Comparison of ENCODE assay signal across 34 cellular contexts in genomic region chr6:157798851-157799250, GRCh38. TPM values are rescaled to one million over a fixed set of nuclear protein-coding genes. Genes with fewer than 3 reads are reported as not detected.
A peak's percentile ranks its signal among the peaks of the same experiment; 100 is the strongest.
DNase-seq lines count a peak whose midpoint lies in the region; ATAC-seq, FAIRE-seq and TF ChIP-seq lines count a peak whose summit lies in the region.
"Had no signal": no experiment of that assay in that cellular context is flagged by ENCODE, and none has a peak within 500 bp of the region (broad histone marks: within the 10 kb centered on the region; RNA-seq: fewer than 3 reads in every experiment).

No MANE protein-coding gene starts in this region.

- H3K4me3 ChIP-seq in CD4-positive, CD25-positive, alpha-beta regulatory T cell (ENCODE audit: low read depth, low read length): no peak overlapping the region
- H3K4me3 ChIP-seq in GM12878: no peak overlapping the region
- no peak overlapping the region for H3K4me3 ChIP-seq in ovary
- H3K4me3 ChIP-seq in prostate gland: no peak overlapping the region
- H3K4me3 ChIP-seq: colonic mucosa, left ventricle myocardium inferior, MG63, psoas muscle, sigmoid colon, suprapubic skin had no signal

- H3K9me3 ChIP-seq in CD4-positive, CD25-positive, alpha-beta regulatory T cell (ENCODE audit: control insufficient read depth in 2 of 2, low read length in 2 of 2): no peaks in the 10 kb centered on the region
- H3K9me3 ChIP-seq in GM12878 (replicated peaks; ENCODE audit: control insufficient read depth, insufficient read depth, low read length) (no peaks in the 10 kb centered on the region; the same call in 1 of the 3 replicates), ovary (no peaks in the 10 kb centered on the region), prostate gland (no peaks in the 10 kb centered on the region)
- H3K9me3 ChIP-seq: colonic mucosa, left ventricle myocardium inferior, MG63, psoas muscle, sigmoid colon, suprapubic skin had no signal

- peaks cover 30% of the 10 kb centered on the region for H3K4me1 Mint-ChIP-seq in activated CD4-positive, alpha-beta T cell treated with anti-CD3 and anti-CD28 coated beads, Interleukin-2, amount 10 ng/mL, durations not matched to agents 24 days and 14 days
- peaks cover 7 to 15% (median 9%) of the 10 kb centered on the region in 4 donors for H3K4me1 Mint-ChIP-seq in CD4-positive, CD25-positive, alpha-beta regulatory T cell

- RAD21 ChIA-PET in GM12878 (lab: Charles Lee; ENCODE audit: unreplicated experiment): no interaction called here

- H3K36me3 Mint-ChIP-seq in activated CD4-positive, alpha-beta T cell treated with anti-CD3 and anti-CD28 coated beads, Interleukin-2, amount 10 ng/mL, durations not matched to agents 24 days and 14 days (ENCODE audit: low read depth): peaks cover 2% of the 10 kb centered on the region
- no peaks in the 10 kb centered on the region for H3K36me3 Mint-ChIP-seq in CD4-positive, CD25-positive, alpha-beta regulatory T cell

- no peaks in the 10 kb centered on the region for H3K79me2 ChIP-seq in GM12878 (ENCODE audit: control insufficient read depth, insufficient read depth, low read length)

- peaks cover 7% of the 10 kb centered on the region for H3K4me1 ChIP-seq in CD4-positive, CD25-positive, alpha-beta regulatory T cell (ENCODE audit: control insufficient read depth, insufficient read depth, low read length, poor library complexity, severe bottlenecking)
- H3K4me1 ChIP-seq in GM12878 (ENCODE audit: control insufficient read depth, insufficient read depth, low read length) (peaks cover 23% of the 10 kb centered on the region), ovary (ENCODE audit: insufficient read depth) (no peaks in the 10 kb centered on the region), prostate gland (replicated peaks) (no peaks in the 10 kb centered on the region)
- H3K4me1 ChIP-seq: colonic mucosa, left ventricle myocardium inferior, psoas muscle, sigmoid colon, suprapubic skin had no signal

- peaks cover 31% of the 10 kb centered on the region for H3K27me3 Mint-ChIP-seq in activated CD4-positive, alpha-beta T cell treated with anti-CD3 and anti-CD28 coated beads, Interleukin-2, amount 10 ng/mL, durations not matched to agents 24 days and 14 days
- no peaks in the 10 kb centered on the region for H3K27me3 Mint-ChIP-seq in CD4-positive, CD25-positive, alpha-beta regulatory T cell

- TF ChIP-seq EP300 in GM12878 (IDR thresholded peaks at IDR 0.05; ENCODE audit: borderline replicate concordance in 1 of 2, control insufficient read depth in 1 of 2, low read depth in 2 of 2, low read length in 2 of 2) (no peak), ovary (IDR thresholded peaks at IDR 0.05) (no peak)

- H3K27me3 ChIP-seq in CD4-positive, CD25-positive, alpha-beta regulatory T cell (ENCODE audit: control insufficient read depth, insufficient read depth, low read length): no peaks in the 10 kb centered on the region
- H3K27me3 ChIP-seq in GM12878 (replicated peaks in 1 of 2; ENCODE audit: control insufficient read depth in 2 of 2, insufficient read depth in 2 of 2, low read length in 1 of 2) (no peaks in the 10 kb centered on the region; a peak in 2 of 4 replicates), ovary (no peaks in the 10 kb centered on the region), prostate gland (replicated peaks; ENCODE audit: insufficient read depth) (no peaks in the 10 kb centered on the region)
- H3K27me3 ChIP-seq: colonic mucosa, MG63, sigmoid colon, suprapubic skin had no signal

- no peak overlapping the region for H3K27ac ChIP-seq in CD4-positive, CD25-positive, alpha-beta regulatory T cell (ENCODE audit: insufficient read depth, low read length, poor library complexity, severe bottlenecking)
- no peak overlapping the region for H3K27ac ChIP-seq in GM12878 (ENCODE audit: control insufficient read depth, insufficient read depth)
- no peak overlapping the region for H3K27ac ChIP-seq in ovary
- no peak overlapping the region for H3K27ac ChIP-seq in prostate gland
- H3K27ac ChIP-seq: colonic mucosa, left ventricle myocardium inferior, psoas muscle, RWPE1, sigmoid colon, suprapubic skin had no signal

- no peak overlapping the region for H3K4me2 ChIP-seq in GM12878 (ENCODE audit: control insufficient read depth, insufficient read depth)

- BruUV-seq in GM12878 (replicated peaks; lab: Mats Ljungman, UMichigan): no TSS peak

- H4K20me1 ChIP-seq in GM12878 (ENCODE audit: control insufficient read depth, insufficient read depth): no peaks in the 10 kb centered on the region

- CTCF ChIA-PET in GM12878 (lab: Yijun Ruan, JAX): no interaction called here

- H3K9ac ChIP-seq in GM12878 (ENCODE audit: control insufficient read depth, insufficient read depth, low read length): no peak overlapping the region

- TF ChIP-seq POLR2A in GM12878 (IDR thresholded peaks at IDR 0.05; ENCODE audit: low read depth, low read length): no peak
- TF ChIP-seq POLR2A in ovary (IDR thresholded peaks at IDR 0.05): no peak
- no peak for TF ChIP-seq POLR2A in prostate gland (IDR thresholded peaks at IDR 0.05)

- peak; percentile 32 for DNase-seq in activated CD4-positive, alpha-beta T cell treated with anti-CD3 and anti-CD28 coated beads for 48 hours
- no peak for DNase-seq in activated CD4-positive, alpha-beta T cell treated with anti-CD3 and anti-CD28 coated beads, Interleukin-2, amount 10 ng/mL, durations not matched to agents 24 days and 14 days
- no peak for DNase-seq in CD4-positive, CD25-positive, alpha-beta regulatory T cell
- peak; percentile 35 for DNase-seq in MV-4-11 (lab: John Stamatoyannopoulos, UW)
- no peak for DNase-seq in GM12878 (ENCODE audit: low read depth, low spot score)
- DNase-seq in cerebellar cortex (ENCODE audit: low spot score): no peak
- no peak for DNase-seq in ovary
- DNase-seq in prostate gland (ENCODE audit: low spot score): no peak
- DNase-seq: ACHN; activated CD4-positive, alpha-beta T cell treated with anti-CD3 and anti-CD28 coated beads, Interleukin-2, amount 50 U/mL, for 4 hours; activated gamma-delta T cell treated with Interleukin-2 at 50 U/mL for 16 hours; aorta; colonic mucosa; COR-L47; DMS53; effector memory CD4-positive, alpha-beta T cell; glutamatergic neuron; islet precursor cell; KBM-7; left ventricle myocardium inferior; MG63; NCI-H146; NCI-H2107; NCI-H446; NCI-H82; psoas muscle; sigmoid colon; stimulated activated CD8-positive, alpha-beta memory T cell treated with anti-CD3 and anti-CD28 coated beads, Interleukin-4, amount 100 ng/mL, for 48 hours; T-helper 17 cell had no signal

- in situ Hi-C loops in GM12878 (cut with MboI): no loop called here

- FAIRE-seq in GM12878 (lab: Jason Lieb, UNC): no peak
- FAIRE-seq: G401.6, HTR-8/SVneo had no signal

- H2AFZ ChIP-seq in GM12878 (ENCODE audit: control insufficient read depth, low read depth, low read length): no peak overlapping the region

- peaks cover 18% of the 10 kb centered on the region for H3K9me3 Mint-ChIP-seq in activated CD4-positive, alpha-beta T cell treated with anti-CD3 and anti-CD28 coated beads, Interleukin-2, amount 10 ng/mL, durations not matched to agents 24 days and 14 days
- peaks cover 0 to 1% (median 0%) of the 10 kb centered on the region in 7 donors for H3K9me3 Mint-ChIP-seq in CD4-positive, CD25-positive, alpha-beta regulatory T cell

- ATAC-seq in CD4-positive, CD25-positive, alpha-beta regulatory T cell (ENCODE audit: low read depth in 2 of 2): no peak
- ATAC-seq in GM12878: no peak
- ATAC-seq: psoas muscle, T-helper 17 cell had no signal

- WGBS in GM12878 (ENCODE audit: insufficient coverage, insufficient replicate concordance, low lambda C conversion rate, missing lambda C conversion rate): 61% methylated on average over 6 of the region's 6 CpGs
- 78 to 81% (median 79%) methylated on average over 6 of the region's 6 CpGs for WGBS in ovary, 3 donors
- 75% methylated on average over 6 of the region's 6 CpGs for WGBS in prostate gland

- no peak for TF ChIP-seq CTCF in GM12878 (IDR thresholded peaks at IDR 0.05 in 2 of 3, conservative IDR thresholded peaks at IDR 0.05 in 1 of 3; ENCODE audit: control insufficient read depth in 2 of 3, extremely low read depth in 1 of 3, insufficient read depth in 1 of 3, low read depth in 3 of 3, low read length in 3 of 3)
- no peak for TF ChIP-seq CTCF in ovary (IDR thresholded peaks at IDR 0.05)
- TF ChIP-seq CTCF in prostate gland (IDR thresholded peaks at IDR 0.05): no peak

- no peak for TF ChIP-seq RAD21 in GM12878 (IDR thresholded peaks at IDR 0.05; ENCODE audit: insufficient read depth, low read depth, low read length)

- POLR2A ChIA-PET in GM12878 (lab: Charles Lee): no interaction called here

- H3K36me3 ChIP-seq in CD4-positive, CD25-positive, alpha-beta regulatory T cell (ENCODE audit: control insufficient read depth, insufficient read depth, low read length): no peaks in the 10 kb centered on the region
- H3K36me3 ChIP-seq in GM12878 (ENCODE audit: control insufficient read depth in 2 of 2, insufficient read depth in 2 of 2, low read length in 1 of 2) (no peaks in the 10 kb centered on the region), ovary (no peaks in the 10 kb centered on the region), prostate gland (no peaks in the 10 kb centered on the region)
- H3K36me3 ChIP-seq: colonic mucosa, left ventricle myocardium inferior, MG63, sigmoid colon, suprapubic skin had no signal

- no peak overlapping the region for H3K27ac Mint-ChIP-seq in activated CD4-positive, alpha-beta T cell treated with anti-CD3 and anti-CD28 coated beads, Interleukin-2, amount 10 ng/mL, durations not matched to agents 24 days and 14 days
- H3K27ac Mint-ChIP-seq in CD4-positive, CD25-positive, alpha-beta regulatory T cell: peak overlapping the region in 2 of 3 donors; percentile 30 to 76
- H3K27ac Mint-ChIP-seq: T-helper 17 cell had no signal

- intact Hi-C loops in activated CD4-positive, alpha-beta T cell treated with anti-CD3 and anti-CD28 coated beads, Interleukin-2, amount 10 ng/mL, durations not matched to agents 24 days and 14 days (cut with micrococcal nuclease): no loop called here
- intact Hi-C loops in GM12878 (cut with micrococcal nuclease; ENCODE audit: unreplicated experiment) (no loop called here), ovary (cut with DNase I) (no loop called here), prostate gland (cut with DNase I) (no loop called here)

- SMC1A ChIA-PET in GM12878 (lab: Charles Lee; ENCODE audit: uncharacterized antibody, unreplicated experiment): no interaction called here

- no peak overlapping the region for H3K4me3 Mint-ChIP-seq in activated CD4-positive, alpha-beta T cell treated with anti-CD3 and anti-CD28 coated beads, Interleukin-2, amount 10 ng/mL, durations not matched to agents 24 days and 14 days
- H3K4me3 Mint-ChIP-seq in CD4-positive, CD25-positive, alpha-beta regulatory T cell: no peak overlapping the region
- H3K4me3 Mint-ChIP-seq: T-helper 17 cell had no signal

RNA-seq across cellular contexts. Expression of gene SNX9, which starts 24.2 kb away (rescaled TPM):
- total RNA-seq in activated CD4-positive, alpha-beta T cell treated with anti-CD3 and anti-CD28 coated beads, Interleukin-2, amount 10 ng/mL, durations not matched to agents 24 days and 14 days: 33.7 and 34.0 TPM in 2 replicates
- 31.6 TPM for total RNA-seq in CD4-positive, CD25-positive, alpha-beta regulatory T cell
- 10 to 100 TPM; 16.4 to 23.5 (median 19.9) TPM for polyA plus RNA-seq in CD4-positive, CD25-positive, alpha-beta regulatory T cell
- total RNA-seq in GM12878 (2013; cell fraction: nucleolus; rRNA removed): 10.9 and 11.5 TPM in 2 replicates
- 0.27 and 0.28 TPM in 2 replicates for total RNA-seq in GM12878 (2014; rRNA removed)
- total RNA-seq in GM12878 (2014; rRNA removed; fragmentation: Illumina TruSeq; extraction: Trizol): 0.28 and 0.36 TPM in 2 replicates
- 0.64 TPM in 2 replicates for total RNA-seq in GM12878 (2021)
- 2.0 TPM for polyA plus RNA-seq in GM12878 (2011; ENCODE audit: low read depth)
- 2.0 and 2.8 TPM in 2 replicates for polyA plus RNA-seq in GM12878 (2011; rRNA removed)
- polyA plus RNA-seq in GM12878 (2011; cell fraction: cytosol; rRNA removed): 1.3 and 1.7 TPM in 2 replicates
- 1.8 and 2.4 TPM in 2 replicates for polyA plus RNA-seq in GM12878 (2011; cell fraction: nucleus; rRNA removed)
- polyA plus RNA-seq in GM12878 (2012): 2.6 and 5.2 TPM in 2 replicates
- polyA plus RNA-seq in GM12878 (2014; fragmentation: Illumina TruSeq; extraction: Trizol): 0.30 and 0.50 TPM in 2 replicates
- under 1 TPM; 0.03 to 0.05 TPM for polyA plus RNA-seq in GM12878 (2014; fragmentation: Nextera tagmentation; extraction: Ambion mirVana)
- polyA plus RNA-seq in GM12878 (2014; rRNA removed): 0.25 and 0.53 TPM in 2 replicates
- under 1 TPM; 0.31 to 0.39 TPM for polyA plus RNA-seq in GM12878 (2016; fragmentation: Nextera tagmentation; extraction: Ambion mirVana)
- 1.7 and 1.8 TPM in 2 replicates for polyA minus RNA-seq in GM12878 (2011; rRNA and poly(A)+ RNA removed)
- polyA minus RNA-seq in GM12878 (2011; cell fraction: cytosol; rRNA and poly(A)+ RNA removed): 1.0 and 1.9 TPM in 2 replicates
- 0.96 and 0.97 TPM in 2 replicates for polyA minus RNA-seq in GM12878 (2011; cell fraction: nucleus; rRNA and poly(A)+ RNA removed)
- total RNA-seq in ovary: 10 to 100 TPM; 32.9 to 47.8 (median 38.7) TPM
- 10 to 100 TPM; 31.2 to 48.0 TPM for polyA plus RNA-seq in ovary
- total RNA-seq in prostate gland: 10 to 100 TPM; 39.2 to 40.6 TPM
- total RNA-seq: OCI-LY7 had no signal

Comparison
In these comparisons a context has a peak if more than half of its experiments do, and no peak if none do; other contexts are left out.
1. DNase-seq: peak in activated CD4-positive, alpha-beta T cell treated with anti-CD3 and anti-CD28 coated beads for 48 hours (single experiment) and MV-4-11 (single experiment); none in activated CD4-positive, alpha-beta T cell treated with anti-CD3 and anti-CD28 coated beads, Interleukin-2, amount 10 ng/mL, durations not matched to agents 24 days and 14 days (single experiment), CD4-positive, CD25-positive, alpha-beta regulatory T cell (0 of 3), GM12878 (single experiment), cerebellar cortex (single experiment), ovary (0 of 5) and prostate gland (single experiment).